ENCODE assay signal across 8 cellular contexts in genomic region chr11:77127969-77128691, GRCh38. TPM values are rescaled to one million over a fixed set of nuclear protein-coding genes. Genes with fewer than 3 reads are reported as not detected.
DNase-seq lines count a peak whose midpoint lies in the region; ATAC-seq, FAIRE-seq and TF ChIP-seq lines count a peak whose summit lies in the region.

Gene MYO7A, plus strand, starts transcription at chr11:77128246. Its CDS starts 2,389 bp downstream, at chr11:77130635.

- no peaks in the 10 kb centered on the region for H3K9me3 ChIP-seq in subcutaneous abdominal adipose tissue (ENCODE audit: control insufficient read depth in 5 of 5, low read length in 5 of 5)

- DNase-seq in DMS53 (lab: John Stamatoyannopoulos, UW) (peak; percentile 99), NCI-H510A treated with DMSO at 0.1 percent for 48 hours (lab: John Stamatoyannopoulos, UW) (peak; percentile 60), bronchial epithelial cell (ENCODE audit: low read depth) (no peak), left colon (peak; percentile 63 to 66)

- peaks cover 11 to 55% (median 46%) of the 10 kb centered on the region in 5 donors for H3K4me1 ChIP-seq in subcutaneous abdominal adipose tissue (ENCODE audit: control insufficient read depth in 5 of 5, insufficient read depth in 5 of 5, low read length in 5 of 5)

- ATAC-seq in left colon (peak; percentile 36), HG02588 (IDR thresholded peaks at IDR 0.05; ENCODE audit: unreplicated experiment) (no peak), GM21786 (IDR thresholded peaks at IDR 0.05; ENCODE audit: unreplicated experiment) (no peak), GM21529 (IDR thresholded peaks at IDR 0.05; ENCODE audit: unreplicated experiment) (no peak)

- peak within 1 kb of the TSS in 1 of 5 donors; percentile 60 for H3K9ac ChIP-seq in subcutaneous abdominal adipose tissue (ENCODE audit: low read length in 5 of 5)

- H3K36me3 ChIP-seq in bronchial epithelial cell (ENCODE audit: control insufficient read depth, insufficient read depth, low read length): no peaks in the 10 kb centered on the region
- peaks cover 0 to 8% (median 3%) of the 10 kb centered on the region in 5 donors for H3K36me3 ChIP-seq in subcutaneous abdominal adipose tissue (ENCODE audit: control insufficient read depth in 5 of 5, insufficient read depth in 5 of 5, low read length in 5 of 5)

- FAIRE-seq in bronchial epithelial cell (lab: Jason Lieb, UNC): no peak

- no peak for TF ChIP-seq CTCF in bronchial epithelial cell (IDR thresholded peaks at IDR 0.05; ENCODE audit: insufficient read depth, low read length, severe bottlenecking)

- H3K4me3 ChIP-seq in bronchial epithelial cell (ENCODE audit: low read depth, low read length) (peak within 1 kb of the TSS; percentile 12), subcutaneous abdominal adipose tissue (ENCODE audit: low read depth in 1 of 5, low read length in 5 of 5) (peak within 1 kb of the TSS; percentile 56 to 68 (median 60))

- intact Hi-C loops in left colon (cut with DNase I, micrococcal nuclease): loop anchor here in 1 of 2 donors (5.0 kb wide), 2 partner anchors 59 to 419 kb away; no protein-coding TSS in a partner anchor

- H3K27me3 ChIP-seq in bronchial epithelial cell (ENCODE audit: control insufficient read depth, insufficient read depth, low read length) (no peaks in the 10 kb centered on the region), subcutaneous abdominal adipose tissue (ENCODE audit: control insufficient read depth in 5 of 5, insufficient read depth in 4 of 5, low read length in 5 of 5) (peaks cover 0 to 7% (median 3%) of the 10 kb centered on the region in 5 donors)

- H3K27ac ChIP-seq in subcutaneous abdominal adipose tissue (ENCODE audit: low read depth, low read length): no peak within 1 kb of the TSS

RNA-seq across cellular contexts. Expression of gene MYO7A, which starts in this region (rescaled TPM):
- total RNA-seq in bronchial epithelial cell (under 0.01 and 0.13 TPM in 2 replicates), left colon (1 to 10 TPM; 4.8 to 5.8 TPM)
